Comparison of ENCODE assay signal across 1 cellular context in the genomic region with DNA sequence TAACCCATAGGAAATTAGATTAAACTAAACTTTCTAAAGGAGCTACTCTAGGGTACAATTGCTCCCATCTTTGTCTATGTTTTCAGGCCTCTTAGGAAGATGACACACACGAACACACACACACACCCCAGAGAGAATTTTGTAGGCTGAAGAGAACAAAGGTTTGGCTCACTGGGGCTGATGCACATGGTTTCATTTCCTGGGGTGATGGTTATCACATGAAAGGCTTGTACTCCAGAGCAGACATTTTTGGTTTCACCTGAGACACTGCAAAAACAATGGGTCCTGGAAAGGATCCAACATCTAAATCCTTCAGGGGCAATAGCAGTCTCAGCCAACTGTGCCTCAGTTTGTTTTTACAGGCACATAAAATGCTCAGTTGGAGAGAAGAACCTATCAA.
A peak's percentile ranks its signal among the peaks of the same experiment; 100 is the strongest.
TF ChIP-seq lines count a peak whose summit lies in the region.

No MANE protein-coding gene starts in this region.

TF ChIP-seq in GM12878, 131 proteins besides CTCF, POLR2A, EP300 and RAD21 (continued from another document and continues in another):
- TF ChIP-seq, protein P1, sequence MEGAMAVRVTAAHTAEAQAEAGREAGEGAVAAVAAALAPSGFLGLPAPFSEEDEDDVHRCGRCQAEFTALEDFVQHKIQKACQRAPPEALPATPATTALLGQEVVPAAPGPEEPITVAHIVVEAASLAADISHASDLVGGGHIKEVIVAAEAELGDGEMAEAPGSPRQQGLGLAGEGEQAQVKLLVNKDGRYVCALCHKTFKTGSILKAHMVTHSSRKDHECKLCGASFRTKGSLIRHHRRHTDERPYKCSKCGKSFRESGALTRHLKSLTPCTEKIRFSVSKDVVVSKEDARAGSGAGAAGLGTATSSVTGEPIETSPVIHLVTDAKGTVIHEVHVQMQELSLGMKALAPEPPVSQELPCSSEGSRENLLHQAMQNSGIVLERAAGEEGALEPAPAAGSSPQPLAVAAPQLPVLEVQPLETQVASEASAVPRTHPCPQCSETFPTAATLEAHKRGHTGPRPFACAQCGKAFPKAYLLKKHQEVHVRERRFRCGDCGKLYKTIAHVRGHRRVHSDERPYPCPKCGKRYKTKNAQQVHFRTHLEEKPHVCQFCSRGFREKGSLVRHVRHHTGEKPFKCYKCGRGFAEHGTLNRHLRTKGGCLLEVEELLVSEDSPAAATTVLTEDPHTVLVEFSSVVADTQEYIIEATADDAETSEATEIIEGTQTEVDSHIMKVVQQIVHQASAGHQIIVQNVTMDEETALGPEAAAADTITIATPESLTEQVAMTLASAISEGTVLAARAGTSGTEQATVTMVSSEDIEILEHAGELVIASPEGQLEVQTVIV (IDR thresholded peaks at IDR 0.05; ENCODE audit: borderline replicate concordance, partially characterized antibody) = no peak
- TF ChIP-seq, protein P2, sequence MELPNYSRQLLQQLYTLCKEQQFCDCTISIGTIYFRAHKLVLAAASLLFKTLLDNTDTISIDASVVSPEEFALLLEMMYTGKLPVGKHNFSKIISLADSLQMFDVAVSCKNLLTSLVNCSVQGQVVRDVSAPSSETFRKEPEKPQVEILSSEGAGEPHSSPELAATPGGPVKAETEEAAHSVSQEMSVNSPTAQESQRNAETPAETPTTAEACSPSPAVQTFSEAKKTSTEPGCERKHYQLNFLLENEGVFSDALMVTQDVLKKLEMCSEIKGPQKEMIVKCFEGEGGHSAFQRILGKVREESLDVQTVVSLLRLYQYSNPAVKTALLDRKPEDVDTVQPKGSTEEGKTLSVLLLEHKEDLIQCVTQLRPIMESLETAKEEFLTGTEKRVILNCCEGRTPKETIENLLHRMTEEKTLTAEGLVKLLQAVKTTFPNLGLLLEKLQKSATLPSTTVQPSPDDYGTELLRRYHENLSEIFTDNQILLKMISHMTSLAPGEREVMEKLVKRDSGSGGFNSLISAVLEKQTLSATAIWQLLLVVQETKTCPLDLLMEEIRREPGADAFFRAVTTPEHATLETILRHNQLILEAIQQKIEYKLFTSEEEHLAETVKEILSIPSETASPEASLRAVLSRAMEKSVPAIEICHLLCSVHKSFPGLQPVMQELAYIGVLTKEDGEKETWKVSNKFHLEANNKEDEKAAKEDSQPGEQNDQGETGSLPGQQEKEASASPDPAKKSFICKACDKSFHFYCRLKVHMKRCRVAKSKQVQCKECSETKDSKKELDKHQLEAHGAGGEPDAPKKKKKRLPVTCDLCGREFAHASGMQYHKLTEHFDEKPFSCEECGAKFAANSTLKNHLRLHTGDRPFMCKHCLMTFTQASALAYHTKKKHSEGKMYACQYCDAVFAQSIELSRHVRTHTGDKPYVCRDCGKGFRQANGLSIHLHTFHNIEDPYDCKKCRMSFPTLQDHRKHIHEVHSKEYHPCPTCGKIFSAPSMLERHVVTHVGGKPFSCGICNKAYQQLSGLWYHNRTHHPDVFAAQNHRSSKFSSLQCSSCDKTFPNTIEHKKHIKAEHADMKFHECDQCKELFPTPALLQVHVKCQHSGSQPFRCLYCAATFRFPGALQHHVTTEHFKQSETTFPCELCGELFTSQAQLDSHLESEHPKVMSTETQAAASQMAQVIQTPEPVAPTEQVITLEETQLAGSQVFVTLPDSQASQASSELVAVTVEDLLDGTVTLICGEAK (IDR thresholded peaks at IDR 0.05; ENCODE audit: borderline replicate concordance) = no peak; the same call in 1 of the 2 replicates
- no peak for TF ChIP-seq CHD4 (IDR thresholded peaks at IDR 0.05)
- TF ChIP-seq SREBF2 (IDR thresholded peaks at IDR 0.05; ENCODE audit: low read length) = no peak
- TF ChIP-seq MXI1 (IDR thresholded peaks at IDR 0.05; ENCODE audit: low read depth, low read length) = peak; percentile 83
- TF ChIP-seq NBN (IDR thresholded peaks at IDR 0.05) = 0 out of 2 replicates have a peak, but pooled peaks have one; percentile 48
- no peak for TF ChIP-seq SREBF1 (IDR thresholded peaks at IDR 0.05; ENCODE audit: low read length)
- no peak for TF ChIP-seq BACH1 (IDR thresholded peaks at IDR 0.05; ENCODE audit: borderline replicate concordance)
- no peak for TF ChIP-seq RFX5 (IDR thresholded peaks at IDR 0.05; ENCODE audit: low read depth, low read length)
- TF ChIP-seq, protein P3, sequence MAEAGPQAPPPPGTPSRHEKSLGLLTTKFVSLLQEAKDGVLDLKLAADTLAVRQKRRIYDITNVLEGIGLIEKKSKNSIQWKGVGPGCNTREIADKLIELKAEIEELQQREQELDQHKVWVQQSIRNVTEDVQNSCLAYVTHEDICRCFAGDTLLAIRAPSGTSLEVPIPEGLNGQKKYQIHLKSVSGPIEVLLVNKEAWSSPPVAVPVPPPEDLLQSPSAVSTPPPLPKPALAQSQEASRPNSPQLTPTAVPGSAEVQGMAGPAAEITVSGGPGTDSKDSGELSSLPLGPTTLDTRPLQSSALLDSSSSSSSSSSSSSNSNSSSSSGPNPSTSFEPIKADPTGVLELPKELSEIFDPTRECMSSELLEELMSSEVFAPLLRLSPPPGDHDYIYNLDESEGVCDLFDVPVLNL (IDR thresholded peaks at IDR 0.05; ENCODE audit: low read depth, low read length) = no peak
- TF ChIP-seq SMAD1 (IDR thresholded peaks at IDR 0.05; ENCODE audit: low read depth, partially characterized antibody) = peak; percentile 67
- TF ChIP-seq, protein P4, sequence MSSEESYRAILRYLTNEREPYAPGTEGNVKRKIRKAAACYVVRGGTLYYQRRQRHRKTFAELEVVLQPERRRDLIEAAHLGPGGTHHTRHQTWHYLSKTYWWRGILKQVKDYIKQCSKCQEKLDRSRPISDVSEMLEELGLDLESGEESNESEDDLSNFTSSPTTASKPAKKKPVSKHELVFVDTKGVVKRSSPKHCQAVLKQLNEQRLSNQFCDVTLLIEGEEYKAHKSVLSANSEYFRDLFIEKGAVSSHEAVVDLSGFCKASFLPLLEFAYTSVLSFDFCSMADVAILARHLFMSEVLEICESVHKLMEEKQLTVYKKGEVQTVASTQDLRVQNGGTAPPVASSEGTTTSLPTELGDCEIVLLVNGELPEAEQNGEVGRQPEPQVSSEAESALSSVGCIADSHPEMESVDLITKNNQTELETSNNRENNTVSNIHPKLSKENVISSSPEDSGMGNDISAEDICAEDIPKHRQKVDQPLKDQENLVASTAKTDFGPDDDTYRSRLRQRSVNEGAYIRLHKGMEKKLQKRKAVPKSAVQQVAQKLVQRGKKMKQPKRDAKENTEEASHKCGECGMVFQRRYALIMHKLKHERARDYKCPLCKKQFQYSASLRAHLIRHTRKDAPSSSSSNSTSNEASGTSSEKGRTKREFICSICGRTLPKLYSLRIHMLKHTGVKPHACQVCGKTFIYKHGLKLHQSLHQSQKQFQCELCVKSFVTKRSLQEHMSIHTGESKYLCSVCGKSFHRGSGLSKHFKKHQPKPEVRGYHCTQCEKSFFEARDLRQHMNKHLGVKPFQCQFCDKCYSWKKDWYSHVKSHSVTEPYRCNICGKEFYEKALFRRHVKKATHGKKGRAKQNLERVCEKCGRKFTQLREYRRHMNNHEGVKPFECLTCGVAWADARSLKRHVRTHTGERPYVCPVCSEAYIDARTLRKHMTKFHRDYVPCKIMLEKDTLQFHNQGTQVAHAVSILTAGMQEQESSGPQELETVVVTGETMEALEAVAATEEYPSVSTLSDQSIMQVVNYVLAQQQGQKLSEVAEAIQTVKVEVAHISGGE (CRISPR knock-in tag; IDR thresholded peaks at IDR 0.05) = no peak
- TF ChIP-seq ZNF217 (IDR thresholded peaks at IDR 0.05) = no peak; the same call in 1 of the 2 replicates
- TF ChIP-seq, protein P5, sequence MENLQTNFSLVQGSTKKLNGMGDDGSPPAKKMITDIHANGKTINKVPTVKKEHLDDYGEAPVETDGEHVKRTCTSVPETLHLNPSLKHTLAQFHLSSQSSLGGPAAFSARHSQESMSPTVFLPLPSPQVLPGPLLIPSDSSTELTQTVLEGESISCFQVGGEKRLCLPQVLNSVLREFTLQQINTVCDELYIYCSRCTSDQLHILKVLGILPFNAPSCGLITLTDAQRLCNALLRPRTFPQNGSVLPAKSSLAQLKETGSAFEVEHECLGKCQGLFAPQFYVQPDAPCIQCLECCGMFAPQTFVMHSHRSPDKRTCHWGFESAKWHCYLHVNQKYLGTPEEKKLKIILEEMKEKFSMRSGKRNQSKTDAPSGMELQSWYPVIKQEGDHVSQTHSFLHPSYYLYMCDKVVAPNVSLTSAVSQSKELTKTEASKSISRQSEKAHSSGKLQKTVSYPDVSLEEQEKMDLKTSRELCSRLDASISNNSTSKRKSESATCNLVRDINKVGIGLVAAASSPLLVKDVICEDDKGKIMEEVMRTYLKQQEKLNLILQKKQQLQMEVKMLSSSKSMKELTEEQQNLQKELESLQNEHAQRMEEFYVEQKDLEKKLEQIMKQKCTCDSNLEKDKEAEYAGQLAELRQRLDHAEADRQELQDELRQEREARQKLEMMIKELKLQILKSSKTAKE (IDR thresholded peaks at IDR 0.05; ENCODE audit: low read depth, poor library complexity, severe bottlenecking) = peak; percentile 61
- no peak for TF ChIP-seq JUNB (IDR thresholded peaks at IDR 0.05)
- peak; percentile 81 for TF ChIP-seq IKZF1 (conservative IDR thresholded peaks at IDR 0.05)
- no peak for TF ChIP-seq NFYA (IDR thresholded peaks at IDR 0.05; ENCODE audit: borderline replicate concordance, low read depth, low read length)
- no peak for TF ChIP-seq TCF3 (IDR thresholded peaks at IDR 0.05; ENCODE audit: borderline replicate concordance, insufficient read depth, low read depth, low read length)
- peak; percentile 46; the same call in 1 of the 2 replicates for TF ChIP-seq TBL1XR1 (IDR thresholded peaks at IDR 0.05; ENCODE audit: low read depth, low read length)
- 0 out of 2 replicates have a peak, but pooled peaks have one; percentile 20 for TF ChIP-seq GABPA (IDR thresholded peaks at IDR 0.05; ENCODE audit: low read depth)
- 0 out of 2 replicates have a peak, but pooled peaks have one; percentile 17 for TF ChIP-seq SMC3 (IDR thresholded peaks at IDR 0.05; ENCODE audit: borderline replicate concordance, low read length)
- no peak for TF ChIP-seq ZNF384 (IDR thresholded peaks at IDR 0.05; ENCODE audit: borderline replicate concordance, low read depth, low read length)
- TF ChIP-seq ATF7 (IDR thresholded peaks at IDR 0.05; ENCODE audit: low read depth) = peak; percentile 75
- TF ChIP-seq, protein P6, sequence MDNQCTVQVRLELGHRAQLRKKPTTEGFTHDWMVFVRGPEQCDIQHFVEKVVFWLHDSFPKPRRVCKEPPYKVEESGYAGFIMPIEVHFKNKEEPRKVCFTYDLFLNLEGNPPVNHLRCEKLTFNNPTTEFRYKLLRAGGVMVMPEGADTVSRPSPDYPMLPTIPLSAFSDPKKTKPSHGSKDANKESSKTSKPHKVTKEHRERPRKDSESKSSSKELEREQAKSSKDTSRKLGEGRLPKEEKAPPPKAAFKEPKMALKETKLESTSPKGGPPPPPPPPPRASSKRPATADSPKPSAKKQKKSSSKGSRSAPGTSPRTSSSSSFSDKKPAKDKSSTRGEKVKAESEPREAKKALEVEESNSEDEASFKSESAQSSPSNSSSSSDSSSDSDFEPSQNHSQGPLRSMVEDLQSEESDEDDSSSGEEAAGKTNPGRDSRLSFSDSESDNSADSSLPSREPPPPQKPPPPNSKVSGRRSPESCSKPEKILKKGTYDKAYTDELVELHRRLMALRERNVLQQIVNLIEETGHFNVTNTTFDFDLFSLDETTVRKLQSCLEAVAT (IDR thresholded peaks at IDR 0.05) = 0 out of 2 replicates have a peak, but pooled peaks have one; percentile 26
- no peak for TF ChIP-seq POU2F2 (IDR thresholded peaks at IDR 0.05; ENCODE audit: borderline replicate concordance, low read depth, low read length)
- TF ChIP-seq, protein P7, sequence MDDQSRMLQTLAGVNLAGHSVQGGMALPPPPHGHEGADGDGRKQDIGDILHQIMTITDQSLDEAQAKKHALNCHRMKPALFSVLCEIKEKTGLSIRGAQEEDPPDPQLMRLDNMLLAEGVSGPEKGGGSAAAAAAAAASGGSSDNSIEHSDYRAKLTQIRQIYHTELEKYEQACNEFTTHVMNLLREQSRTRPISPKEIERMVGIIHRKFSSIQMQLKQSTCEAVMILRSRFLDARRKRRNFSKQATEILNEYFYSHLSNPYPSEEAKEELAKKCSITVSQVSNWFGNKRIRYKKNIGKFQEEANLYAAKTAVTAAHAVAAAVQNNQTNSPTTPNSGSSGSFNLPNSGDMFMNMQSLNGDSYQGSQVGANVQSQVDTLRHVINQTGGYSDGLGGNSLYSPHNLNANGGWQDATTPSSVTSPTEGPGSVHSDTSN (IDR thresholded peaks at IDR 0.05; ENCODE audit: insufficient replicate concordance, low read depth, low read length) = no peak
- peak; percentile 87 for TF ChIP-seq TCF7 (IDR thresholded peaks at IDR 0.05; ENCODE audit: borderline replicate concordance)
- peak; percentile 42; the same call in 1 of the 2 replicates for TF ChIP-seq POLR2AphosphoS5 (IDR thresholded peaks at IDR 0.05; ENCODE audit: low read length)
- peak; percentile 55; the same call in 1 of the 2 replicates for TF ChIP-seq CREB1 (IDR thresholded peaks at IDR 0.05; ENCODE audit: low read depth)
- TF ChIP-seq KAT2A (conservative IDR thresholded peaks at IDR 0.05; ENCODE audit: control insufficient read depth, low read depth, low read length) = no peak
- no peak for TF ChIP-seq MYC (IDR thresholded peaks at IDR 0.05; ENCODE audit: insufficient read depth, insufficient read length, insufficient replicate concordance, low read length, severe bottlenecking)
- TF ChIP-seq, protein P8, sequence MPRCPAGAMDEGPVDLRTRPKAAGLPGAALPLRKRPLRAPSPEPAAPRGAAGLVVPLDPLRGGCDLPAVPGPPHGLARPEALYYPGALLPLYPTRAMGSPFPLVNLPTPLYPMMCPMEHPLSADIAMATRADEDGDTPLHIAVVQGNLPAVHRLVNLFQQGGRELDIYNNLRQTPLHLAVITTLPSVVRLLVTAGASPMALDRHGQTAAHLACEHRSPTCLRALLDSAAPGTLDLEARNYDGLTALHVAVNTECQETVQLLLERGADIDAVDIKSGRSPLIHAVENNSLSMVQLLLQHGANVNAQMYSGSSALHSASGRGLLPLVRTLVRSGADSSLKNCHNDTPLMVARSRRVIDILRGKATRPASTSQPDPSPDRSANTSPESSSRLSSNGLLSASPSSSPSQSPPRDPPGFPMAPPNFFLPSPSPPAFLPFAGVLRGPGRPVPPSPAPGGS (IDR thresholded peaks at IDR 0.05; ENCODE audit: borderline replicate concordance, insufficient read depth, low read depth, low read length, poor library complexity, severe bottlenecking) = peak; percentile 18
- peak; percentile 58; the same call in 1 of the 2 replicates for TF ChIP-seq RAD51 (IDR thresholded peaks at IDR 0.05)
- no peak for TF ChIP-seq STAT1 (conservative IDR thresholded peaks at IDR 0.05)
- TF ChIP-seq MEF2B (IDR thresholded peaks at IDR 0.05; ENCODE audit: partially characterized antibody, poor library complexity, severe bottlenecking) = no peak
- no peak for TF ChIP-seq SRF (IDR thresholded peaks at IDR 0.05; ENCODE audit: low read depth in 2 of 2, low read length in 2 of 2)
- no peak for TF ChIP-seq YBX1 (IDR thresholded peaks at IDR 0.05)
- peak; percentile 81 to 85; a peak in 3 of 4 replicates for TF ChIP-seq IKZF2 (IDR thresholded peaks at IDR 0.05)
- peak; percentile 69 to 71; a peak in 3 of 4 replicates for TF ChIP-seq BHLHE40 (IDR thresholded peaks at IDR 0.05; ENCODE audit: borderline replicate concordance in 1 of 2, low read depth in 2 of 2, low read length in 1 of 2)
- no peak for TF ChIP-seq HDGF (IDR thresholded peaks at IDR 0.05)
- 0 out of 2 replicates have a peak, but pooled peaks have one; percentile 43 for TF ChIP-seq MEF2A (IDR thresholded peaks at IDR 0.05; ENCODE audit: insufficient read depth, low read depth, low read length)
- no peak for TF ChIP-seq NFXL1 (IDR thresholded peaks at IDR 0.05; ENCODE audit: borderline replicate concordance)
- no peak for TF ChIP-seq SMAD5 (IDR thresholded peaks at IDR 0.05; ENCODE audit: low read depth)
- peak; percentile 86 for TF ChIP-seq RUNX3 (IDR thresholded peaks at IDR 0.05; ENCODE audit: low read length)
